In the genomic region with DNA sequence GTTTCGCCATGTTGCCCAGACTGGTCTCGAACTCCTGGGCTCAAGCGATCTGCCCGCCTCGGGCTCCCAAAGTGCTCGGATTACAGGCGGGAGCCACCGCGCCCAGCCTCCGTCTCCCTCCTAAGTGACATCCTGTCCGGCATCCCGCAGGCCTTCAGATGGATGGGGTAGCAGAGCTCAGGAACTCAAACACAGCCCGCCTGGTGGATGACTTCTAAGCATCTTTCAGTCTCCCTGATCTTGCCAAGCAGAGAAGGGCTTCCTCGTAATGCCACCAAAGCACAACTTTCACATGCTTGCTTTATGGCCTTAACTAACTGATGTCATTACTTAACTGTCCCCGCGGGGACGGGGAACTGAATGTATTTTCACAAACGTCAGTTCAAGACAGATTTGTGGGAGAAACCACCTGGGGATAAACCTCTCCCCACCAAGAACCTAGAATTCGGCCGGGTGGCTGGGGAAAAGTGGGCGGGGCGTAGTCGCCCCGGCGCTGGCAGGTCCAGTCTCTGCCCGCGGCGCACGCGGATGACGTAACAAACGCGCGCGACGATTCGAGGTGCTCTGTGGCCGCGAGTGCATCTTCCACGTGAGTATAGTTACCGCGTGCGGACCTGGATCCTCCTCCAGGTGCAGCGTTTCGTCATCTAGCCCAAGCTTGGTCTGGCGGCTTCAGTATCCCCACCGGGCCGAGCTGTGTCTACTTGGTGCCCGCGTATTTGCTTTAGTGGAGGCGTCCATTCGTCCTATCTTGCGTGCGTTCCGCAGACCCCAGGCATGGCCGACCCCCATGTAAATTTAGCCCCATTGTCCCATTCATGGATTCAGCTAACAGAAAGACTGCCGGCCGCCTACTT, we compare ENCODE assay signal across 8 cellular contexts. TPM values are rescaled to one million over a fixed set of nuclear protein-coding genes. Genes with fewer than 3 reads are reported as not detected.
DNase-seq lines count a peak whose midpoint lies in the region; ATAC-seq and TF ChIP-seq lines count a peak whose summit lies in the region.

A gene with protein sequence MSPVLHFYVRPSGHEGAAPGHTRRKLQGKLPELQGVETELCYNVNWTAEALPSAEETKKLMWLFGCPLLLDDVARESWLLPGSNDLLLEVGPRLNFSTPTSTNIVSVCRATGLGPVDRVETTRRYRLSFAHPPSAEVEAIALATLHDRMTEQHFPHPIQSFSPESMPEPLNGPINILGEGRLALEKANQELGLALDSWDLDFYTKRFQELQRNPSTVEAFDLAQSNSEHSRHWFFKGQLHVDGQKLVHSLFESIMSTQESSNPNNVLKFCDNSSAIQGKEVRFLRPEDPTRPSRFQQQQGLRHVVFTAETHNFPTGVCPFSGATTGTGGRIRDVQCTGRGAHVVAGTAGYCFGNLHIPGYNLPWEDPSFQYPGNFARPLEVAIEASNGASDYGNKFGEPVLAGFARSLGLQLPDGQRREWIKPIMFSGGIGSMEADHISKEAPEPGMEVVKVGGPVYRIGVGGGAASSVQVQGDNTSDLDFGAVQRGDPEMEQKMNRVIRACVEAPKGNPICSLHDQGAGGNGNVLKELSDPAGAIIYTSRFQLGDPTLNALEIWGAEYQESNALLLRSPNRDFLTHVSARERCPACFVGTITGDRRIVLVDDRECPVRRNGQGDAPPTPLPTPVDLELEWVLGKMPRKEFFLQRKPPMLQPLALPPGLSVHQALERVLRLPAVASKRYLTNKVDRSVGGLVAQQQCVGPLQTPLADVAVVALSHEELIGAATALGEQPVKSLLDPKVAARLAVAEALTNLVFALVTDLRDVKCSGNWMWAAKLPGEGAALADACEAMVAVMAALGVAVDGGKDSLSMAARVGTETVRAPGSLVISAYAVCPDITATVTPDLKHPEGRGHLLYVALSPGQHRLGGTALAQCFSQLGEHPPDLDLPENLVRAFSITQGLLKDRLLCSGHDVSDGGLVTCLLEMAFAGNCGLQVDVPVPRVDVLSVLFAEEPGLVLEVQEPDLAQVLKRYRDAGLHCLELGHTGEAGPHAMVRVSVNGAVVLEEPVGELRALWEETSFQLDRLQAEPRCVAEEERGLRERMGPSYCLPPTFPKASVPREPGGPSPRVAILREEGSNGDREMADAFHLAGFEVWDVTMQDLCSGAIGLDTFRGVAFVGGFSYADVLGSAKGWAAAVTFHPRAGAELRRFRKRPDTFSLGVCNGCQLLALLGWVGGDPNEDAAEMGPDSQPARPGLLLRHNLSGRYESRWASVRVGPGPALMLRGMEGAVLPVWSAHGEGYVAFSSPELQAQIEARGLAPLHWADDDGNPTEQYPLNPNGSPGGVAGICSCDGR (N-terminal part only) (plus strand): TSS at position 539 of the 857 bp plus-strand sequence. CDS start 4,649 bp downstream, outside the sequence.

- H3K9me3 ChIP-seq in liver (ENCODE audit: control insufficient read depth in 4 of 4, low read length in 3 of 4): no peaks in the 10 kb centered on the region

- peak within 1 kb of the TSS; percentile 91 to 98 for H3K9ac ChIP-seq in liver (ENCODE audit: low read depth in 1 of 2, low read length in 2 of 2)

- peak; percentile 85 for TF ChIP-seq POLR2A in GM19193 (IDR thresholded peaks at IDR 0.05; ENCODE audit: extremely low read depth, insufficient read depth, insufficient read length)

- H3K27ac ChIP-seq in liver (ENCODE audit: low read depth in 1 of 2, low read length in 2 of 2): peak within 1 kb of the TSS; percentile 100

- ATAC-seq in HG03558 (IDR thresholded peaks at IDR 0.05; ENCODE audit: extremely low read depth, unreplicated experiment): peak; percentile 22

- H3K4me3 ChIP-seq in liver (ENCODE audit: low read depth in 1 of 3, low read length in 3 of 3): peak within 1 kb of the TSS; percentile 70 to 98 (median 80)

- H3K36me3 ChIP-seq in liver (ENCODE audit: control insufficient read depth in 4 of 4, insufficient read depth in 3 of 4, low read depth in 1 of 4, low read length in 3 of 4): peaks cover 0 to 5% (median 1%) of the 10 kb centered on the region in 4 donors

- peak; percentile 93 for DNase-seq in Ammon's horn (ENCODE audit: low spot score)
- DNase-seq in NCI-H774 (lab: John Stamatoyannopoulos, UW): peak; percentile 75
- DNase-seq in activated CD4-positive, alpha-beta T cell treated with anti-CD3 and anti-CD28 coated beads, Interleukin-2, amount 50 U/mL, for 48 hours: peak; percentile 98
- peak; percentile 82 to 93 for DNase-seq in dermis microvascular lymphatic vessel endothelial cell (ENCODE audit: low read depth in 2 of 2)
- peak; percentile 97 to 98 for DNase-seq in stimulated activated CD4-positive, alpha-beta T cell treated with anti-CD3 and anti-CD28 coated beads, Interleukin-2, amount 100 ng/mL, for 48 hours

- peaks cover 0 to 20% (median 11%) of the 10 kb centered on the region in 4 donors for H3K4me1 ChIP-seq in liver (ENCODE audit: control insufficient read depth in 4 of 4, insufficient read depth in 4 of 4, low read length in 3 of 4)

- TF ChIP-seq CTCF in liver (IDR thresholded peaks at IDR 0.05; ENCODE audit: low read depth, low read length, missing input control): no peak

- no peaks in the 10 kb centered on the region for H3K27me3 ChIP-seq in liver (ENCODE audit: control insufficient read depth in 4 of 4, insufficient read depth in 4 of 4, low read length in 3 of 4)

- under 1% methylated on average over 58 of the region's 58 CpGs for WGBS in liver

- TF ChIP-seq RAD21 in liver (IDR thresholded peaks at IDR 0.05): peak in 1 of 2 donors; percentile 3

TF ChIP-seq in liver, 16 proteins besides CTCF, POLR2A, EP300 and RAD21:
- no peak for TF ChIP-seq FOXA1 (IDR thresholded peaks at IDR 0.05)
- TF ChIP-seq RXRA (IDR thresholded peaks at IDR 0.05): peak; percentile 64 to 67
- TF ChIP-seq HNF4G (IDR thresholded peaks at IDR 0.05): no peak
- peak in 1 of 2 donors; percentile 46 for TF ChIP-seq GABPA (IDR thresholded peaks at IDR 0.05 in 1 of 2, conservative IDR thresholded peaks at IDR 0.05 in 1 of 2)
- peak; percentile 50 for TF ChIP-seq TAF1 (conservative IDR thresholded peaks at IDR 0.05)
- TF ChIP-seq EGR1 (IDR thresholded peaks at IDR 0.05; ENCODE audit: low read depth in 2 of 2): peak; percentile 26 to 38
- TF ChIP-seq, protein P1, sequence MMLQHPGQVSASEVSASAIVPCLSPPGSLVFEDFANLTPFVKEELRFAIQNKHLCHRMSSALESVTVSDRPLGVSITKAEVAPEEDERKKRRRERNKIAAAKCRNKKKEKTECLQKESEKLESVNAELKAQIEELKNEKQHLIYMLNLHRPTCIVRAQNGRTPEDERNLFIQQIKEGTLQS (IDR thresholded peaks at IDR 0.05): peak; percentile 61
- TF ChIP-seq, protein P2, sequence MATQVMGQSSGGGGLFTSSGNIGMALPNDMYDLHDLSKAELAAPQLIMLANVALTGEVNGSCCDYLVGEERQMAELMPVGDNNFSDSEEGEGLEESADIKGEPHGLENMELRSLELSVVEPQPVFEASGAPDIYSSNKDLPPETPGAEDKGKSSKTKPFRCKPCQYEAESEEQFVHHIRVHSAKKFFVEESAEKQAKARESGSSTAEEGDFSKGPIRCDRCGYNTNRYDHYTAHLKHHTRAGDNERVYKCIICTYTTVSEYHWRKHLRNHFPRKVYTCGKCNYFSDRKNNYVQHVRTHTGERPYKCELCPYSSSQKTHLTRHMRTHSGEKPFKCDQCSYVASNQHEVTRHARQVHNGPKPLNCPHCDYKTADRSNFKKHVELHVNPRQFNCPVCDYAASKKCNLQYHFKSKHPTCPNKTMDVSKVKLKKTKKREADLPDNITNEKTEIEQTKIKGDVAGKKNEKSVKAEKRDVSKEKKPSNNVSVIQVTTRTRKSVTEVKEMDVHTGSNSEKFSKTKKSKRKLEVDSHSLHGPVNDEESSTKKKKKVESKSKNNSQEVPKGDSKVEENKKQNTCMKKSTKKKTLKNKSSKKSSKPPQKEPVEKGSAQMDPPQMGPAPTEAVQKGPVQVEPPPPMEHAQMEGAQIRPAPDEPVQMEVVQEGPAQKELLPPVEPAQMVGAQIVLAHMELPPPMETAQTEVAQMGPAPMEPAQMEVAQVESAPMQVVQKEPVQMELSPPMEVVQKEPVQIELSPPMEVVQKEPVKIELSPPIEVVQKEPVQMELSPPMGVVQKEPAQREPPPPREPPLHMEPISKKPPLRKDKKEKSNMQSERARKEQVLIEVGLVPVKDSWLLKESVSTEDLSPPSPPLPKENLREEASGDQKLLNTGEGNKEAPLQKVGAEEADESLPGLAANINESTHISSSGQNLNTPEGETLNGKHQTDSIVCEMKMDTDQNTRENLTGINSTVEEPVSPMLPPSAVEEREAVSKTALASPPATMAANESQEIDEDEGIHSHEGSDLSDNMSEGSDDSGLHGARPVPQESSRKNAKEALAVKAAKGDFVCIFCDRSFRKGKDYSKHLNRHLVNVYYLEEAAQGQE (IDR thresholded peaks at IDR 0.05): peak; percentile 55
- TF ChIP-seq FOXA2 (IDR thresholded peaks at IDR 0.05): no peak
- TF ChIP-seq, protein P3, sequence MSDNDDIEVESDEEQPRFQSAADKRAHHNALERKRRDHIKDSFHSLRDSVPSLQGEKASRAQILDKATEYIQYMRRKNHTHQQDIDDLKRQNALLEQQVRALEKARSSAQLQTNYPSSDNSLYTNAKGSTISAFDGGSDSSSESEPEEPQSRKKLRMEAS (IDR thresholded peaks at IDR 0.05): peak; percentile 96
- TF ChIP-seq HNF4A (conservative IDR thresholded peaks at IDR 0.05): peak; percentile 53 to 60
- TF ChIP-seq NR2F2 (IDR thresholded peaks at IDR 0.05): peak; percentile 40
- TF ChIP-seq SP1 (IDR thresholded peaks at IDR 0.05): peak; percentile 85
- TF ChIP-seq YY1 (IDR thresholded peaks at IDR 0.05): peak; percentile 87
- TF ChIP-seq JUND (IDR thresholded peaks at IDR 0.05): peak in 1 of 2 donors; percentile 7
- TF ChIP-seq, protein P4, sequence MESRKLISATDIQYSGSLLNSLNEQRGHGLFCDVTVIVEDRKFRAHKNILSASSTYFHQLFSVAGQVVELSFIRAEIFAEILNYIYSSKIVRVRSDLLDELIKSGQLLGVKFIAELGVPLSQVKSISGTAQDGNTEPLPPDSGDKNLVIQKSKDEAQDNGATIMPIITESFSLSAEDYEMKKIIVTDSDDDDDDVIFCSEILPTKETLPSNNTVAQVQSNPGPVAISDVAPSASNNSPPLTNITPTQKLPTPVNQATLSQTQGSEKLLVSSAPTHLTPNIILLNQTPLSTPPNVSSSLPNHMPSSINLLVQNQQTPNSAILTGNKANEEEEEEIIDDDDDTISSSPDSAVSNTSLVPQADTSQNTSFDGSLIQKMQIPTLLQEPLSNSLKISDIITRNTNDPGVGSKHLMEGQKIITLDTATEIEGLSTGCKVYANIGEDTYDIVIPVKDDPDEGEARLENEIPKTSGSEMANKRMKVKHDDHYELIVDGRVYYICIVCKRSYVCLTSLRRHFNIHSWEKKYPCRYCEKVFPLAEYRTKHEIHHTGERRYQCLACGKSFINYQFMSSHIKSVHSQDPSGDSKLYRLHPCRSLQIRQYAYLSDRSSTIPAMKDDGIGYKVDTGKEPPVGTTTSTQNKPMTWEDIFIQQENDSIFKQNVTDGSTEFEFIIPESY (IDR thresholded peaks at IDR 0.05): peak; percentile 85

RNA-seq across cellular contexts. Expression of the gene that starts here (rescaled TPM):
- total RNA-seq in dermis microvascular lymphatic vessel endothelial cell (19.0 and 23.9 TPM in 2 replicates), liver (10 to 100 TPM; 13.7 to 18.5 TPM)
- 1 to 10 TPM; 6.0 to 7.9 TPM for polyA plus RNA-seq in liver

Comparison
In these comparisons a context has a peak if more than half of its experiments do, and no peak if none do; other contexts are left out.
1. Peak in every context shown above with its lines: DNase-seq, ATAC-seq, H3K4me3 ChIP-seq and H3K27ac ChIP-seq.